ENCODE assay signal across 18 cellular contexts in the genomic region with DNA sequence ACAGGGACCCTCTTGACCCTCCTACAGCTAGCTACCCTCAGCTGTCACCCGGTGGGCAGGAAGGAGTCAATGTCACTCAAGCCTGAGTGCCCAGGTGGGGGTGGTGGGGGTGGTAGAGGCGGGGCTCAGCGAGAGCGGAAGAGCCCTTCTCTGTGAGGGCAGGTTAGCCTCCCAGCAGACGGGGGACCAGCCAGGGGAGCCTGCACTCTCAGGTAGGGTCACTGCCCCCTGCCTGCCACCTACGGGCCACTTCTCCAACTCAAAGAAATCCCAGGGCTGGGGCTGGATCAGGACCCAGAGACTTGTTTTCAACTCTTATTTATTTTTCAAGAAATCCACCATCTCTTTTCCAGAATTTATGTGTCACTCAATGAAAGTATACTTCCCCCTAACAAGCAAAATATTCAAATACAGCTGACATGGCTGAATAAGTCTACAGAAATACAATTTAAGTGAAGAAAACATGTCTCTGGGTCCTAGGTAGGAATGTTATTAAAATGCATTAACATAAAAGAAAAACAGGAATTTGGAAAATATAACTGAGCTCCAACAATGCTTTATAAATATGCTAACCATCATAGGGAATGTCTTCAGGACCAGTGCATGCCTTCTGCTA.
DNase-seq lines count a peak whose midpoint lies in the region; ATAC-seq and TF ChIP-seq lines count a peak whose summit lies in the region.
"Had no signal": no experiment of that assay in that cellular context is flagged by ENCODE, and none has a peak within 500 bp of the region (broad histone marks: within the 10 kb centered on the region; RNA-seq: fewer than 3 reads in every experiment).

No MANE protein-coding gene starts in this region.

- H2AFZ ChIP-seq in OCI-LY3 (ENCODE audit: low read depth, low read length) (no peak overlapping the region), neural progenitor cell (replicated peaks) (no peak overlapping the region)

- no peaks in the 10 kb centered on the region for H3F3A ChIP-seq in neural progenitor cell (ENCODE audit: low read depth)

- no peak overlapping the region; the same call in 1 of the 2 replicates for H3K4me2 ChIP-seq in BLaER1
- H3K4me2 ChIP-seq in OCI-LY3 (ENCODE audit: low read length): no peak overlapping the region
- no peak overlapping the region for H3K4me2 ChIP-seq in neural progenitor cell

- H4K20me1 ChIP-seq in BLaER1 (peaks cover 68% of the 10 kb centered on the region), OCI-LY3 (ENCODE audit: insufficient read depth, low read length) (no peaks in the 10 kb centered on the region), neural progenitor cell (ENCODE audit: low read depth) (no peaks in the 10 kb centered on the region)

- peaks cover 25% of the 10 kb centered on the region for H3K4me1 Mint-ChIP-seq in neural progenitor cell

- peaks cover 3% of the 10 kb centered on the region for H3K9me3 Mint-ChIP-seq in neural progenitor cell
- H3K9me3 Mint-ChIP-seq: CD4-positive, alpha-beta T cell; stimulated activated effector memory CD8-positive, alpha-beta T cell treated with anti-CD3 and anti-CD28 coated beads, Interleukin-12 subunit alpha, Interleukin-12 subunit beta, amount 100 ng/mL, for 72 hours; T-cell had no signal

- H3K27me3 Mint-ChIP-seq in neural progenitor cell (ENCODE audit: insufficient read depth, low read depth): no peaks in the 10 kb centered on the region

- no peak overlapping the region for H3K4me3 Mint-ChIP-seq in neural progenitor cell
- H3K4me3 Mint-ChIP-seq: CD4-positive, alpha-beta T cell; naive thymus-derived CD4-positive, alpha-beta T cell; stimulated activated effector memory CD8-positive, alpha-beta T cell treated with anti-CD3 and anti-CD28 coated beads, Interleukin-12 subunit alpha, Interleukin-12 subunit beta, amount 100 ng/mL, for 72 hours; T-cell had no signal

- H3K4me1 ChIP-seq in BLaER1 (peaks cover 22% of the 10 kb centered on the region), OCI-LY3 (ENCODE audit: low read length) (no peaks in the 10 kb centered on the region), right atrium auricular region (peaks cover 0 to 64% of the 10 kb centered on the region in 2 donors), neural progenitor cell (peaks cover 10% of the 10 kb centered on the region)

- H3K36me3 ChIP-seq in BLaER1 (peaks cover 68% of the 10 kb centered on the region), OCI-LY3 (replicated peaks; ENCODE audit: low read depth, low read length) (no peaks in the 10 kb centered on the region), right atrium auricular region (no peaks in the 10 kb centered on the region), neural progenitor cell (no peaks in the 10 kb centered on the region)
- H3K36me3 ChIP-seq: pancreas had no signal

- H3K36me3 Mint-ChIP-seq in neural progenitor cell: peaks cover 7% of the 10 kb centered on the region
- H3K36me3 Mint-ChIP-seq: stimulated activated effector memory CD8-positive, alpha-beta T cell treated with anti-CD3 and anti-CD28 coated beads, Interleukin-12 subunit alpha, Interleukin-12 subunit beta, amount 100 ng/mL, for 72 hours; T-cell had no signal

- no peak for ATAC-seq in GM19397 (IDR thresholded peaks at IDR 0.05; ENCODE audit: unreplicated experiment)
- no peak for ATAC-seq in HG02852 (IDR thresholded peaks at IDR 0.05; ENCODE audit: unreplicated experiment)
- ATAC-seq: HCT116; naive thymus-derived CD4-positive, alpha-beta T cell; pancreas; stimulated activated effector memory CD8-positive, alpha-beta T cell treated with anti-CD3 and anti-CD28 coated beads, Interleukin-12 subunit alpha, Interleukin-12 subunit beta, amount 100 ng/mL, for 72 hours; T-cell had no signal

- H3K9ac ChIP-seq in BLaER1 (0 out of 2 replicates have a peak overlapping the region, but pooled peaks have one; percentile 15), OCI-LY3 (ENCODE audit: low read length) (no peak overlapping the region), neural progenitor cell (no peak overlapping the region)

- peak; percentile 36 for DNase-seq in right atrium auricular region (ENCODE audit: low spot score)
- peak; percentile 16 for DNase-seq in neural progenitor cell (ENCODE audit: low spot score)
- no peak for DNase-seq in NCI-H748 treated with DMSO at 0.1 percent for 48 hours (lab: John Stamatoyannopoulos, UW)
- DNase-seq in GM19240 (ENCODE audit: insufficient read length, low spot score): no peak
- DNase-seq: activated gamma-delta T cell; CD4-positive, alpha-beta T cell; Karpas-422; naive thymus-derived CD4-positive, alpha-beta T cell; NCI-H69; OCI-M1; T-cell had no signal

- H3K9me3 ChIP-seq in BLaER1 (0 out of 2 replicates have a peak, but pooled peaks cover under 1% of the 10 kb centered on the region), OCI-LY3 (ENCODE audit: insufficient read depth, low read length) (no peaks in the 10 kb centered on the region), right atrium auricular region (no peaks in the 10 kb centered on the region), neural progenitor cell (ENCODE audit: low read depth) (peaks cover 5% of the 10 kb centered on the region)
- H3K9me3 ChIP-seq: pancreas had no signal

- no peaks in the 10 kb centered on the region for H3K79me2 ChIP-seq in OCI-LY3 (ENCODE audit: low read length)
- peaks cover 9% of the 10 kb centered on the region for H3K79me2 ChIP-seq in neural progenitor cell (ENCODE audit: low read depth)

- H3K27ac ChIP-seq in BLaER1 (no peak overlapping the region), OCI-LY3 (ENCODE audit: low read length) (no peak overlapping the region), right atrium auricular region (peak overlapping the region; percentile 78 to 83), neural progenitor cell (no peak overlapping the region)
- H3K27ac ChIP-seq: pancreas had no signal

- H3K4me3 ChIP-seq in BLaER1 (no peak overlapping the region), OCI-LY3 (ENCODE audit: low read length) (no peak overlapping the region), right atrium auricular region (no peak overlapping the region), neural progenitor cell (no peak overlapping the region)
- H3K4me3 ChIP-seq: pancreas had no signal

- peak; percentile 15; the same call in 1 of the 2 replicates for TF ChIP-seq CTCF in OCI-LY3 (IDR thresholded peaks at IDR 0.05; ENCODE audit: low read depth, low read length)
- no peak for TF ChIP-seq CTCF in right atrium auricular region (IDR thresholded peaks at IDR 0.05)
- TF ChIP-seq CTCF in neural progenitor cell (IDR thresholded peaks at IDR 0.05): peak; percentile 25

- peak overlapping the region; percentile 44 for H3K27ac Mint-ChIP-seq in neural progenitor cell
- H3K27ac Mint-ChIP-seq: CD4-positive, alpha-beta T cell; naive thymus-derived CD4-positive, alpha-beta T cell; stimulated activated effector memory CD8-positive, alpha-beta T cell treated with anti-CD3 and anti-CD28 coated beads, Interleukin-12 subunit alpha, Interleukin-12 subunit beta, amount 100 ng/mL, for 72 hours; T-cell had no signal

- no peaks in the 10 kb centered on the region for H3K27me3 ChIP-seq in BLaER1
- H3K27me3 ChIP-seq in OCI-LY3 (ENCODE audit: low read depth, low read length): peaks cover 50% of the 10 kb centered on the region
- no peaks in the 10 kb centered on the region for H3K27me3 ChIP-seq in right atrium auricular region
- no peaks in the 10 kb centered on the region for H3K27me3 ChIP-seq in neural progenitor cell
- H3K27me3 ChIP-seq: pancreas had no signal

Comparison
In these comparisons a context has a peak if more than half of its experiments do, and no peak if none do; other contexts are left out.
1. H3K27ac ChIP-seq: peak in right atrium auricular region (2 of 2); none in BLaER1 (single experiment), OCI-LY3 (single experiment) and neural progenitor cell (single experiment).
2. CTCF ChIP-seq: peak in OCI-LY3 (single experiment) and neural progenitor cell (single experiment); none in right atrium auricular region (0 of 2).
3. DNase-seq: peak in right atrium auricular region (single experiment) and neural progenitor cell (single experiment); none in NCI-H748 treated with DMSO at 0.1 percent for 48 hours (single experiment) and GM19240 (single experiment).